8 cellular contexts compared by ENCODE assay signal in genomic region chr12:93379432-93380308, GRCh38. TPM values are rescaled to one million over a fixed set of nuclear protein-coding genes. Genes with fewer than 3 reads are reported as not detected.
DNase-seq lines count a peak whose midpoint lies in the region; ATAC-seq and TF ChIP-seq lines count a peak whose summit lies in the region.

No MANE protein-coding gene starts in this region.

- peak overlapping the region; percentile 95 to 99 for H3K9ac ChIP-seq in liver (ENCODE audit: low read depth in 1 of 2, low read length in 2 of 2)

- H3K4me1 ChIP-seq in liver (ENCODE audit: control insufficient read depth in 4 of 4, insufficient read depth in 4 of 4, low read length in 3 of 4) (peaks cover under 1 to 35% (median 27%) of the 10 kb centered on the region in 4 donors), thyroid gland (peaks cover 34 to 44% of the 10 kb centered on the region in 2 donors)

- 7% methylated on average over 7 of the region's 7 CpGs for WGBS in liver
- 6 to 7% methylated on average over 7 of the region's 7 CpGs for WGBS in thyroid gland, 2 donors

- H3K27ac ChIP-seq in liver (ENCODE audit: low read depth in 1 of 2, low read length in 2 of 2) (peak overlapping the region; percentile 90 to 98), thyroid gland (peak overlapping the region; percentile 95 to 97 (median 96))

- H3K27ac Mint-ChIP-seq in CD14-positive monocyte (peak overlapping the region in 4 of 7 donors; percentile 77 to 98 (median 94)), IgD-negative memory B cell (peak overlapping the region; percentile 95 to 98 (median 96))

- H3K4me3 ChIP-seq in liver (ENCODE audit: low read depth in 1 of 3, low read length in 3 of 3) (peak overlapping the region; percentile 78 to 97 (median 85)), thyroid gland (replicated peaks in 1 of 3) (peak overlapping the region; percentile 39 to 98 (median 72))

- H3K4me1 Mint-ChIP-seq in CD14-positive monocyte = peaks cover 60% of the 10 kb centered on the region
- H3K4me1 Mint-ChIP-seq in IgD-negative memory B cell = peaks cover 21 to 45% (median 41%) of the 10 kb centered on the region in 3 donors

- intact Hi-C loops in CD14-positive monocyte (cut with micrococcal nuclease) (loop anchor here (5.0 to 10.0 kb wide), 2 partner anchors 285 to 392 kb away; no protein-coding TSS in a partner anchor), thyroid gland (cut with DNase I) (no loop called here)

- H3K4me3 Mint-ChIP-seq in CD14-positive monocyte = peak overlapping the region; percentile 97 to 100
- peak overlapping the region; percentile 98 to 100 (median 99) for H3K4me3 Mint-ChIP-seq in IgD-negative memory B cell

- no peaks in the 10 kb centered on the region for H3K27me3 Mint-ChIP-seq in CD14-positive monocyte (ENCODE audit: low read depth in 3 of 3)
- H3K27me3 Mint-ChIP-seq in IgD-negative memory B cell = no peaks in the 10 kb centered on the region

- ATAC-seq in HG03045 (IDR thresholded peaks at IDR 0.05; ENCODE audit: unreplicated experiment) = no peak

- no peak for DNase-seq in CD14-positive monocyte (ENCODE audit: low spot score)
- DNase-seq in astrocyte of the hippocampus (ENCODE audit: low read depth, low spot score) = peak; percentile 38
- DNase-seq in thyroid gland = no peak
- DNase-seq in stimulated activated naive CD4-positive, alpha-beta T cell treated with Interleukin-2 at 50 U/mL for 16 hours (lab: John Stamatoyannopoulos, UW) = no peak
- no peak for DNase-seq in epidermal melanocyte (ENCODE audit: insufficient read length, low spot score)

- H3K36me3 Mint-ChIP-seq in CD14-positive monocyte (peaks cover 0 to 12% of the 10 kb centered on the region in 2 donors), IgD-negative memory B cell (peaks cover 2% of the 10 kb centered on the region)

- H3K36me3 ChIP-seq in liver (ENCODE audit: control insufficient read depth in 4 of 4, insufficient read depth in 3 of 4, low read depth in 1 of 4, low read length in 3 of 4) = no peaks in the 10 kb centered on the region
- H3K36me3 ChIP-seq in thyroid gland = no peaks in the 10 kb centered on the region

- TF ChIP-seq RAD21 in liver (IDR thresholded peaks at IDR 0.05) = no peak

- no peaks in the 10 kb centered on the region for H3K9me3 Mint-ChIP-seq in CD14-positive monocyte
- H3K9me3 Mint-ChIP-seq in IgD-negative memory B cell = no peaks in the 10 kb centered on the region

- TF ChIP-seq POLR2A in thyroid gland (IDR thresholded peaks at IDR 0.05) = no peak

- TF ChIP-seq CTCF in CD14-positive monocyte (IDR thresholded peaks at IDR 0.05) (no peak), liver (IDR thresholded peaks at IDR 0.05; ENCODE audit: low read depth, low read length, missing input control) (no peak), thyroid gland (IDR thresholded peaks at IDR 0.05) (no peak)

- H3K9me3 ChIP-seq in liver (ENCODE audit: control insufficient read depth in 4 of 4, low read length in 3 of 4) = no peaks in the 10 kb centered on the region
- no peaks in the 10 kb centered on the region for H3K9me3 ChIP-seq in thyroid gland

- H3K27me3 ChIP-seq in liver (ENCODE audit: control insufficient read depth in 4 of 4, insufficient read depth in 4 of 4, low read length in 3 of 4) (no peaks in the 10 kb centered on the region), thyroid gland (no peaks in the 10 kb centered on the region)

TF ChIP-seq in liver, 16 proteins besides CTCF, POLR2A, EP300 and RAD21:
- TF ChIP-seq, protein P1, sequence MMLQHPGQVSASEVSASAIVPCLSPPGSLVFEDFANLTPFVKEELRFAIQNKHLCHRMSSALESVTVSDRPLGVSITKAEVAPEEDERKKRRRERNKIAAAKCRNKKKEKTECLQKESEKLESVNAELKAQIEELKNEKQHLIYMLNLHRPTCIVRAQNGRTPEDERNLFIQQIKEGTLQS (IDR thresholded peaks at IDR 0.05) = no peak
- TF ChIP-seq MAX (IDR thresholded peaks at IDR 0.05) = no peak
- TF ChIP-seq FOXA1 (IDR thresholded peaks at IDR 0.05) = no peak
- no peak for TF ChIP-seq HNF4G (IDR thresholded peaks at IDR 0.05)
- TF ChIP-seq YY1 (IDR thresholded peaks at IDR 0.05) = no peak
- no peak for TF ChIP-seq SP1 (IDR thresholded peaks at IDR 0.05)
- no peak for TF ChIP-seq REST (IDR thresholded peaks at IDR 0.05)
- no peak for TF ChIP-seq EGR1 (IDR thresholded peaks at IDR 0.05; ENCODE audit: low read depth in 2 of 2)
- no peak for TF ChIP-seq NR2F2 (IDR thresholded peaks at IDR 0.05)
- no peak for TF ChIP-seq TAF1 (conservative IDR thresholded peaks at IDR 0.05)
TF ChIP-seq in liver: peak in this region for 0.

RNA-seq across cellular contexts. Expression of gene NUDT4, which starts 1.9 kb away (rescaled TPM):
- polyA plus RNA-seq in CD14-positive monocyte (10 to 100 TPM; 35.6 to 43.8 TPM), IgD-negative memory B cell (99.0 TPM), liver (1 to 10 TPM; 8.9 to 9.9 TPM)
- total RNA-seq in liver (100 to 1,000 TPM in 1 of 2 donors, 10 to 100 TPM in 1; 13.9 to 141 TPM), thyroid gland (100 to 1,000 TPM; 102 to 125 (median 110) TPM)
